In genomic region chr22:35629406-35630234, GRCh38 we compare ENCODE assay signal across 7 cellular contexts. TPM values are rescaled to one million over a fixed set of nuclear protein-coding genes. Genes with fewer than 3 reads are reported as not detected.
DNase-seq lines count a peak whose midpoint lies in the region; ATAC-seq, FAIRE-seq and TF ChIP-seq lines count a peak whose summit lies in the region.

No MANE protein-coding gene starts in this region.

- H3K9me3 ChIP-seq in GM23248 (ENCODE audit: low read depth) = no peaks in the 10 kb centered on the region
- no peaks in the 10 kb centered on the region for H3K9me3 ChIP-seq in SK-N-SH
- H3K9me3 ChIP-seq in body of pancreas = no peaks in the 10 kb centered on the region

- H2AFZ ChIP-seq in GM23248 (0 out of 2 replicates have a peak overlapping the region, but pooled peaks have one; percentile 23), SK-N-SH (ENCODE audit: low read depth) (no peak overlapping the region)

- POLR2A ChIA-PET in SK-N-SH (lab: Yijun Ruan, JAX) = no interaction called here

- H3K36me3 ChIP-seq in GM23248 (ENCODE audit: low read depth) (no peaks in the 10 kb centered on the region), SK-N-SH (replicated peaks in 1 of 2; ENCODE audit: control insufficient read depth in 1 of 2, insufficient read depth in 2 of 2, low read length in 1 of 2) (no peaks in the 10 kb centered on the region), body of pancreas (replicated peaks in 1 of 2; ENCODE audit: insufficient read depth in 1 of 2, low read depth in 2 of 2) (no peaks in the 10 kb centered on the region)

- no peak for TF ChIP-seq RAD21 in SK-N-SH (IDR thresholded peaks at IDR 0.05; ENCODE audit: low read length)

- H3K4me1 ChIP-seq in GM23248 (ENCODE audit: insufficient read depth) (peaks cover 23% of the 10 kb centered on the region), SK-N-SH (ENCODE audit: control insufficient read depth in 1 of 2, insufficient read depth in 2 of 2, low read depth in 1 of 2, low read length in 1 of 2) (peaks cover 12 to 15% of the 10 kb centered on the region in 2 experiments; a peak in 1 of 4 replicates), body of pancreas (peaks cover 13% of the 10 kb centered on the region)

- CTCF ChIA-PET in SK-N-SH (lab: Yijun Ruan, JAX) = interaction anchor here (0.6 to 3.7 kb wide), 9 partner anchors 8 to 437 kb away, joined by 3 to 17 read pairs (median 6); no protein-coding TSS in a partner anchor

- intact Hi-C loops in body of pancreas (cut with DNase I) = loop anchor here (10.0 kb wide), 2 partner anchors 295 to 495 kb away; no protein-coding TSS in a partner anchor

- no peaks in the 10 kb centered on the region for H3K27me3 ChIP-seq in GM23248 (replicated peaks; ENCODE audit: insufficient read depth)
- H3K27me3 ChIP-seq in SK-N-SH (ENCODE audit: insufficient read depth) = no peaks in the 10 kb centered on the region
- no peaks in the 10 kb centered on the region for H3K27me3 ChIP-seq in body of pancreas

- TF ChIP-seq POLR2A in body of pancreas (IDR thresholded peaks at IDR 0.05) = no peak

- H3K79me2 ChIP-seq in GM23248 (ENCODE audit: insufficient read depth) (no peaks in the 10 kb centered on the region), SK-N-SH (ENCODE audit: insufficient read depth) (no peaks in the 10 kb centered on the region)

- H3K9ac ChIP-seq in GM23248 = peak overlapping the region; percentile 90
- peak overlapping the region; percentile 67; the same call in 1 of the 2 replicates for H3K9ac ChIP-seq in SK-N-SH

- peak overlapping the region; percentile 72 for H3K4me2 ChIP-seq in GM23248 (ENCODE audit: unreplicated experiment)
- H3K4me2 ChIP-seq in SK-N-SH = peak overlapping the region; percentile 67

- H3F3A ChIP-seq in GM23248 (ENCODE audit: insufficient read depth) = peaks cover 39% of the 10 kb centered on the region
- peaks cover 28% of the 10 kb centered on the region for H3F3A ChIP-seq in SK-N-SH (replicated peaks; ENCODE audit: insufficient read depth)

- peak; percentile 98 for DNase-seq in GM23248
- DNase-seq in SK-N-SH = no peak
- peak; percentile 38 to 71 (median 56) for DNase-seq in body of pancreas
- peak; percentile 54 to 92 for DNase-seq in lung microvascular endothelial cell (ENCODE audit: low read depth in 2 of 2)
- DNase-seq in stromal cell of bone marrow (ENCODE audit: low read depth) = peak; percentile 97
- no peak for DNase-seq in frontal cortex (ENCODE audit: low spot score in 2 of 2)

- H3K4me3 ChIP-seq in GM23248 (peak overlapping the region; percentile 25), SK-N-SH (ENCODE audit: low read depth in 2 of 2, low read length in 1 of 2) (peak overlapping the region in 1 of 2 experiments; percentile 2; a peak in 1 of 4 replicates), body of pancreas (no peak overlapping the region)

- TF ChIP-seq CTCF in SK-N-SH (IDR thresholded peaks at IDR 0.05) (no peak), body of pancreas (IDR thresholded peaks at IDR 0.05) (no peak)

- WGBS in GM23248 (ENCODE audit: low coverage in 1 of 2, low lambda C conversion rate in 2 of 2, missing lambda C conversion rate in 2 of 2), 2 experiments = 6 to 8% methylated on average over 9 of the region's 9 CpGs
- 15% methylated on average over 9 of the region's 9 CpGs for WGBS in SK-N-SH (ENCODE audit: low lambda C conversion rate)
- WGBS in body of pancreas, 2 donors = 36 to 42% methylated on average over 9 of the region's 9 CpGs

- H3K27ac ChIP-seq in GM23248 (peak overlapping the region; percentile 98), SK-N-SH (ENCODE audit: low read depth in 2 of 2, low read length in 1 of 2) (peak overlapping the region; percentile 58 to 95; a peak in 3 of 4 replicates), body of pancreas (peak overlapping the region in 3 of 4 donors; percentile 44 to 66 (median 55))

- H3K9me2 ChIP-seq in GM23248 (ENCODE audit: insufficient read depth) (no peaks in the 10 kb centered on the region), SK-N-SH (no peaks in the 10 kb centered on the region)

- no peaks in the 10 kb centered on the region for H4K20me1 ChIP-seq in GM23248 (ENCODE audit: insufficient read depth)
- H4K20me1 ChIP-seq in SK-N-SH (ENCODE audit: insufficient read depth) = no peaks in the 10 kb centered on the region

- peak in 1 of 2 experiments; percentile 95; a peak in 2 of 4 replicates for TF ChIP-seq EP300 in SK-N-SH (IDR thresholded peaks at IDR 0.05; ENCODE audit: borderline replicate concordance in 1 of 2, low read depth in 1 of 2, low read length in 1 of 2)

- ATAC-seq in body of pancreas (peak; percentile 10), GM18517 (IDR thresholded peaks at IDR 0.05; ENCODE audit: unreplicated experiment) (no peak)

- in situ Hi-C loops in GM23248 (cut with MboI) = loop anchor here (10.0 kb wide), 2 partner anchors 285 to 495 kb away; no protein-coding TSS in a partner anchor

- FAIRE-seq in frontal cortex (lab: Jason Lieb, UNC) = no peak

TF ChIP-seq in SK-N-SH, 30 proteins besides CTCF, POLR2A, EP300 and RAD21 (continues in another document):
- TF ChIP-seq IRF3 (IDR thresholded peaks at IDR 0.05; ENCODE audit: low read depth, low read length) = no peak
- TF ChIP-seq, protein P1, sequence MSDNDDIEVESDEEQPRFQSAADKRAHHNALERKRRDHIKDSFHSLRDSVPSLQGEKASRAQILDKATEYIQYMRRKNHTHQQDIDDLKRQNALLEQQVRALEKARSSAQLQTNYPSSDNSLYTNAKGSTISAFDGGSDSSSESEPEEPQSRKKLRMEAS (IDR thresholded peaks at IDR 0.05; ENCODE audit: low read depth) = peak; percentile 74
- TF ChIP-seq GABPA (IDR thresholded peaks at IDR 0.05; ENCODE audit: low read depth) = peak; percentile 10; the same call in 1 of the 2 replicates
- TF ChIP-seq FOSL2 (IDR thresholded peaks at IDR 0.05; ENCODE audit: borderline replicate concordance, low read depth) = peak; percentile 99
- TF ChIP-seq, protein P2, sequence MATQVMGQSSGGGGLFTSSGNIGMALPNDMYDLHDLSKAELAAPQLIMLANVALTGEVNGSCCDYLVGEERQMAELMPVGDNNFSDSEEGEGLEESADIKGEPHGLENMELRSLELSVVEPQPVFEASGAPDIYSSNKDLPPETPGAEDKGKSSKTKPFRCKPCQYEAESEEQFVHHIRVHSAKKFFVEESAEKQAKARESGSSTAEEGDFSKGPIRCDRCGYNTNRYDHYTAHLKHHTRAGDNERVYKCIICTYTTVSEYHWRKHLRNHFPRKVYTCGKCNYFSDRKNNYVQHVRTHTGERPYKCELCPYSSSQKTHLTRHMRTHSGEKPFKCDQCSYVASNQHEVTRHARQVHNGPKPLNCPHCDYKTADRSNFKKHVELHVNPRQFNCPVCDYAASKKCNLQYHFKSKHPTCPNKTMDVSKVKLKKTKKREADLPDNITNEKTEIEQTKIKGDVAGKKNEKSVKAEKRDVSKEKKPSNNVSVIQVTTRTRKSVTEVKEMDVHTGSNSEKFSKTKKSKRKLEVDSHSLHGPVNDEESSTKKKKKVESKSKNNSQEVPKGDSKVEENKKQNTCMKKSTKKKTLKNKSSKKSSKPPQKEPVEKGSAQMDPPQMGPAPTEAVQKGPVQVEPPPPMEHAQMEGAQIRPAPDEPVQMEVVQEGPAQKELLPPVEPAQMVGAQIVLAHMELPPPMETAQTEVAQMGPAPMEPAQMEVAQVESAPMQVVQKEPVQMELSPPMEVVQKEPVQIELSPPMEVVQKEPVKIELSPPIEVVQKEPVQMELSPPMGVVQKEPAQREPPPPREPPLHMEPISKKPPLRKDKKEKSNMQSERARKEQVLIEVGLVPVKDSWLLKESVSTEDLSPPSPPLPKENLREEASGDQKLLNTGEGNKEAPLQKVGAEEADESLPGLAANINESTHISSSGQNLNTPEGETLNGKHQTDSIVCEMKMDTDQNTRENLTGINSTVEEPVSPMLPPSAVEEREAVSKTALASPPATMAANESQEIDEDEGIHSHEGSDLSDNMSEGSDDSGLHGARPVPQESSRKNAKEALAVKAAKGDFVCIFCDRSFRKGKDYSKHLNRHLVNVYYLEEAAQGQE (IDR thresholded peaks at IDR 0.05; ENCODE audit: low read depth, low read length) = no peak
- TF ChIP-seq NFIC (IDR thresholded peaks at IDR 0.05; ENCODE audit: borderline replicate concordance) = peak; percentile 81
- peak; percentile 98 for TF ChIP-seq JUND (IDR thresholded peaks at IDR 0.05)
- TF ChIP-seq MEF2A (IDR thresholded peaks at IDR 0.05; ENCODE audit: borderline replicate concordance, low read depth) = peak; percentile 94
- peak; percentile 80; the same call in 1 of the 2 replicates for TF ChIP-seq FOXM1 (IDR thresholded peaks at IDR 0.05; ENCODE audit: low read depth)
- TF ChIP-seq RFX5 (IDR thresholded peaks at IDR 0.05; ENCODE audit: low read length) = no peak
- TF ChIP-seq YY1 (IDR thresholded peaks at IDR 0.05; ENCODE audit: low read depth) = no peak
- no peak for TF ChIP-seq CHD2 (IDR thresholded peaks at IDR 0.05; ENCODE audit: low read length, partially characterized antibody)
- TF ChIP-seq TEAD4 (IDR thresholded peaks at IDR 0.05; ENCODE audit: borderline replicate concordance, insufficient read depth) = peak; percentile 97; the same call in 1 of the 2 replicates

RNA-seq across cellular contexts. Expression of gene MB, which starts 12.5 kb away (rescaled TPM):
- total RNA-seq in GM23248 (2014; rRNA removed; shearing (Covaris generic)) = not detected in 2 replicates
- polyA plus RNA-seq in GM23248 (2016; fragmentation: Nextera tagmentation; extraction: Ambion mirVana) (0.47 TPM in 1 of 2 replicates, not detected in the other), SK-N-SH (2012; rRNA removed) (0.86 and 0.95 TPM in 2 replicates)
- polyA plus RNA-seq in SK-N-SH (2012; cell fraction: cytosol; rRNA removed) = 0.59 and 0.71 TPM in 2 replicates
- polyA plus RNA-seq in SK-N-SH (2012; cell fraction: nucleus; rRNA removed) = 0.21 and 0.29 TPM in 2 replicates
- total RNA-seq in body of pancreas (1 to 10 TPM in 1 of 2 donors, not detected in 1; 1.3 TPM), lung microvascular endothelial cell (not detected in 2 replicates), frontal cortex (not detected)

RNA-seq across cellular contexts. Expression of gene APOL6, which starts 18.6 kb away (rescaled TPM):
- 20.4 and 20.8 TPM in 2 replicates for total RNA-seq in GM23248 (2014; rRNA removed; shearing (Covaris generic))
- polyA plus RNA-seq in GM23248 (2016; fragmentation: Nextera tagmentation; extraction: Ambion mirVana) (7.1 and 8.0 TPM in 2 replicates), SK-N-SH (2012; rRNA removed) (0.88 and 0.90 TPM in 2 replicates)
- 0.92 and 0.95 TPM in 2 replicates for polyA plus RNA-seq in SK-N-SH (2012; cell fraction: cytosol; rRNA removed)
- polyA plus RNA-seq in SK-N-SH (2012; cell fraction: nucleus; rRNA removed) = 0.65 and 1.0 TPM in 2 replicates
- total RNA-seq in body of pancreas (1 to 10 TPM; 6.0 to 7.9 TPM), lung microvascular endothelial cell (7.2 and 13.3 TPM in 2 replicates), frontal cortex (0.82 TPM)

Comparison
In these comparisons a context has a peak if more than half of its experiments do, and no peak if none do; other contexts are left out.
1. DNase-seq: peak in GM23248 (single experiment), body of pancreas (4 of 4), lung microvascular endothelial cell (2 of 2) and stromal cell of bone marrow (single experiment); none in SK-N-SH (single experiment) and frontal cortex (0 of 2).
2. Peak in every context shown above with its lines, with median percentiles within 50 percentile points of each other: H3K27ac ChIP-seq.